8 cellular contexts compared by ENCODE assay signal in the genomic region with DNA sequence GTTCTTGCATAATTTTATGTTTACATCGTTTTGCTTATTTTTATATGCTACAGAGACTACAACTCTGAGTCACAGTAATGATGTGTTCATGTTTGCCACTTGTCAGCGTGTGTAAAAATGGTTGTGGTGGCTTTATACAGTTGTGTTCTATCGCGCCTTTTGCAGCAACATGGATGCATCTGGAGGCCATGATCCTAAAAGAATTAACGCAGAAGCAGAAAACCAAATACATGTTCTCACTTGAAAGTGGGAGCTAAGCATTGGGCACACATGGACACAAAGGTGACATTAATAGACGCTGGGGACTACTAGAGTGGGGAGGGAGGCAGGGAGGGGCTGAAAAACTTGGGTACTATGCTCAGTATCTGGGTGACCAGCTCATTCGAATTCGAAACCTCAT. TPM values are rescaled to one million over a fixed set of nuclear protein-coding genes. Genes with fewer than 3 reads are reported as not detected.
DNase-seq lines count a peak whose midpoint lies in the region; ATAC-seq and TF ChIP-seq lines count a peak whose summit lies in the region.

No MANE protein-coding gene starts in this region.

- DNase-seq in BE2C (no peak), MG63 (no peak), transverse colon (peak; percentile 10), NCI-H1092 treated with DMSO at 0.1 percent for 48 hours (lab: John Stamatoyannopoulos, UW) (no peak)
- peak; percentile 13 for DNase-seq in activated naive CD8-positive, alpha-beta T cell treated with anti-CD3 and anti-CD28 coated beads, Interleukin-2, amount 50 U/mL, for 24 hours
- DNase-seq in activated CD4-positive, CD25-positive, alpha-beta regulatory T cell (lab: John Stamatoyannopoulos, UW) = no peak

- H3K36me3 ChIP-seq in BE2C (peaks cover 13% of the 10 kb centered on the region), MG63 (no peaks in the 10 kb centered on the region; the same call in 1 of the 2 replicates), liver (ENCODE audit: control insufficient read depth in 4 of 4, insufficient read depth in 3 of 4, low read depth in 1 of 4, low read length in 3 of 4) (peaks cover 0 to 11% (median 8%) of the 10 kb centered on the region in 4 donors), transverse colon (peaks cover 0 to 11% (median 3%) of the 10 kb centered on the region in 4 donors)

- in situ Hi-C loops in transverse colon (cut with MboI; ENCODE audit: low pct_ligation_motif_present in 1 of 4, low pct_unique_long_range_greater_than_20kb in 1 of 4, low sequenced_read_pairs in 3 of 4) = no loop called here

- H3K4me3 ChIP-seq in BE2C (ENCODE audit: low read depth, low read length) (peak overlapping the region; percentile 72), MG63 (peak overlapping the region; percentile 91), liver (ENCODE audit: low read depth in 1 of 3, low read length in 3 of 3) (peak overlapping the region; percentile 76 to 99 (median 96)), transverse colon (peak overlapping the region; percentile 27 to 85 (median 68))

- peaks cover 54% of the 10 kb centered on the region for H3K4me1 Mint-ChIP-seq in activated naive CD8-positive, alpha-beta T cell treated with anti-CD3 and anti-CD28 coated beads, Interleukin-2, amount 50 U/mL, for 24 hours

- H3K27me3 ChIP-seq in BE2C = no peaks in the 10 kb centered on the region
- no peaks in the 10 kb centered on the region for H3K27me3 ChIP-seq in MG63
- H3K27me3 ChIP-seq in liver (ENCODE audit: control insufficient read depth in 4 of 4, insufficient read depth in 4 of 4, low read length in 3 of 4) = no peaks in the 10 kb centered on the region
- peaks cover 9% of the 10 kb centered on the region for H3K27me3 ChIP-seq in transverse colon

- TF ChIP-seq POLR2A in transverse colon (IDR thresholded peaks at IDR 0.05) (no peak), GM18505 (IDR thresholded peaks at IDR 0.05; ENCODE audit: borderline replicate concordance, extremely low read depth, insufficient read depth, insufficient read length) (no peak)

- H3K36me3 Mint-ChIP-seq in activated naive CD8-positive, alpha-beta T cell treated with anti-CD3 and anti-CD28 coated beads, Interleukin-2, amount 50 U/mL, for 24 hours (ENCODE audit: low read depth) = peaks cover 38% of the 10 kb centered on the region

- 67% methylated on average over 8 of the region's 8 CpGs for WGBS in liver
- 56 to 69% methylated on average over 8 of the region's 8 CpGs for WGBS in transverse colon (ENCODE audit: low coverage in 1 of 2), 2 donors

- peak overlapping the region; percentile 98 to 99 for H3K9ac ChIP-seq in liver (ENCODE audit: low read depth in 1 of 2, low read length in 2 of 2)

- TF ChIP-seq CTCF in BE2C (IDR thresholded peaks at IDR 0.05; ENCODE audit: low read depth, low read length) = no peak
- TF ChIP-seq CTCF in liver (IDR thresholded peaks at IDR 0.05; ENCODE audit: low read depth, low read length, missing input control) = no peak
- TF ChIP-seq CTCF in transverse colon (IDR thresholded peaks at IDR 0.05) = no peak

- H3K4me1 ChIP-seq in BE2C (no peaks in the 10 kb centered on the region), liver (ENCODE audit: control insufficient read depth in 4 of 4, insufficient read depth in 4 of 4, low read length in 3 of 4) (peaks cover 0 to 26% (median 13%) of the 10 kb centered on the region in 4 donors), transverse colon (peaks cover 0 to 29% (median 10%) of the 10 kb centered on the region in 4 donors)

- no peak for TF ChIP-seq EP300 in transverse colon (IDR thresholded peaks at IDR 0.05; ENCODE audit: low read depth)

- intact Hi-C loops in transverse colon (cut with DNase I; ENCODE audit: low total_unique reads) = no loop called here

- TF ChIP-seq RAD21 in liver (IDR thresholded peaks at IDR 0.05) = no peak

- H3K27me3 Mint-ChIP-seq in activated naive CD8-positive, alpha-beta T cell treated with anti-CD3 and anti-CD28 coated beads, Interleukin-2, amount 50 U/mL, for 24 hours = peaks cover 4% of the 10 kb centered on the region

- H3K27ac Mint-ChIP-seq in activated naive CD8-positive, alpha-beta T cell treated with anti-CD3 and anti-CD28 coated beads, Interleukin-2, amount 50 U/mL, for 24 hours = peak overlapping the region; percentile 99

- no peak for ATAC-seq in activated naive CD8-positive, alpha-beta T cell treated with anti-CD3 and anti-CD28 coated beads, Interleukin-2, amount 50 U/mL, for 24 hours
- no peak for ATAC-seq in GM18505 (IDR thresholded peaks at IDR 0.05; ENCODE audit: unreplicated experiment)

- no peaks in the 10 kb centered on the region for H3K9me3 ChIP-seq in BE2C
- no peaks in the 10 kb centered on the region for H3K9me3 ChIP-seq in MG63
- no peaks in the 10 kb centered on the region for H3K9me3 ChIP-seq in liver (ENCODE audit: control insufficient read depth in 4 of 4, low read length in 3 of 4)
- H3K9me3 ChIP-seq in transverse colon = no peaks in the 10 kb centered on the region

- H3K9me3 Mint-ChIP-seq in activated naive CD8-positive, alpha-beta T cell treated with anti-CD3 and anti-CD28 coated beads, Interleukin-2, amount 50 U/mL, for 24 hours = no peaks in the 10 kb centered on the region

- H3K27ac ChIP-seq in liver (ENCODE audit: low read depth in 1 of 2, low read length in 2 of 2) (peak overlapping the region; percentile 98 to 100), transverse colon (peak overlapping the region; percentile 94 to 98 (median 96))

- H3K4me3 Mint-ChIP-seq in activated naive CD8-positive, alpha-beta T cell treated with anti-CD3 and anti-CD28 coated beads, Interleukin-2, amount 50 U/mL, for 24 hours = peak overlapping the region; percentile 100

TF ChIP-seq in liver, 16 proteins besides CTCF, POLR2A, EP300 and RAD21:
- TF ChIP-seq, protein P1, sequence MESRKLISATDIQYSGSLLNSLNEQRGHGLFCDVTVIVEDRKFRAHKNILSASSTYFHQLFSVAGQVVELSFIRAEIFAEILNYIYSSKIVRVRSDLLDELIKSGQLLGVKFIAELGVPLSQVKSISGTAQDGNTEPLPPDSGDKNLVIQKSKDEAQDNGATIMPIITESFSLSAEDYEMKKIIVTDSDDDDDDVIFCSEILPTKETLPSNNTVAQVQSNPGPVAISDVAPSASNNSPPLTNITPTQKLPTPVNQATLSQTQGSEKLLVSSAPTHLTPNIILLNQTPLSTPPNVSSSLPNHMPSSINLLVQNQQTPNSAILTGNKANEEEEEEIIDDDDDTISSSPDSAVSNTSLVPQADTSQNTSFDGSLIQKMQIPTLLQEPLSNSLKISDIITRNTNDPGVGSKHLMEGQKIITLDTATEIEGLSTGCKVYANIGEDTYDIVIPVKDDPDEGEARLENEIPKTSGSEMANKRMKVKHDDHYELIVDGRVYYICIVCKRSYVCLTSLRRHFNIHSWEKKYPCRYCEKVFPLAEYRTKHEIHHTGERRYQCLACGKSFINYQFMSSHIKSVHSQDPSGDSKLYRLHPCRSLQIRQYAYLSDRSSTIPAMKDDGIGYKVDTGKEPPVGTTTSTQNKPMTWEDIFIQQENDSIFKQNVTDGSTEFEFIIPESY (IDR thresholded peaks at IDR 0.05) = no peak
- TF ChIP-seq EGR1 (IDR thresholded peaks at IDR 0.05; ENCODE audit: low read depth in 2 of 2) (no peak), SP1 (IDR thresholded peaks at IDR 0.05) (no peak), HNF4G (IDR thresholded peaks at IDR 0.05) (no peak), MAX (IDR thresholded peaks at IDR 0.05) (no peak), JUND (IDR thresholded peaks at IDR 0.05) (no peak), YY1 (IDR thresholded peaks at IDR 0.05) (no peak), TAF1 (conservative IDR thresholded peaks at IDR 0.05) (no peak)

RNA-seq across cellular contexts. Expression of gene SEC23B, which starts 1.0 kb away (rescaled TPM):
- polyA plus RNA-seq in BE2C (2012; ENCODE audit: insufficient read depth, insufficient read length, low read depth) = 85.1 TPM
- total RNA-seq in MG63 (2014; rRNA removed; shearing (Covaris generic); ENCODE audit: low replicate concordance) = 24.2 and 27.1 TPM in 2 replicates
- 10 to 100 TPM; 36.5 to 54.3 TPM for total RNA-seq in liver
- polyA plus RNA-seq in liver = 10 to 100 TPM; 12.8 to 33.2 TPM
- total RNA-seq in transverse colon = 10 to 100 TPM; 16.8 to 38.0 (median 30.9) TPM

RNA-seq across cellular contexts. Expression of gene RBBP9, which starts 9.7 kb away (rescaled TPM):
- 6.7 TPM for polyA plus RNA-seq in BE2C (2012; ENCODE audit: insufficient read depth, insufficient read length, low read depth)
- 13.2 and 19.5 TPM in 2 replicates for total RNA-seq in MG63 (2014; rRNA removed; shearing (Covaris generic); ENCODE audit: low replicate concordance)
- total RNA-seq in liver (1 to 10 TPM; 7.2 to 9.5 TPM), transverse colon (10 to 100 TPM in 2 of 4 donors, 1 to 10 TPM in 1, under 1 TPM in 1; 0.40 to 11.7 (median 6.0) TPM)
- 1 to 10 TPM; 6.4 to 6.8 TPM for polyA plus RNA-seq in liver

RNA-seq across cellular contexts. Expression of gene POLR3F, which starts 39.6 kb away (rescaled TPM):
- 22.1 TPM for polyA plus RNA-seq in BE2C (2012; ENCODE audit: insufficient read depth, insufficient read length, low read depth)
- 7.7 and 12.6 TPM in 2 replicates for total RNA-seq in MG63 (2014; rRNA removed; shearing (Covaris generic); ENCODE audit: low replicate concordance)
- total RNA-seq in liver (1 to 10 TPM; 3.3 to 9.8 TPM), transverse colon (10 to 100 TPM in 1 of 4 donors, 1 to 10 TPM in 3; 1.9 to 37.2 (median 6.3) TPM)
- 1 to 10 TPM; 2.5 to 3.1 TPM for polyA plus RNA-seq in liver

RNA-seq across cellular contexts. Expression of gene DZANK1, which starts 39.9 kb away (rescaled TPM):
- polyA plus RNA-seq in BE2C (2012; ENCODE audit: insufficient read depth, insufficient read length, low read depth) = 3.2 TPM
- total RNA-seq in MG63 (2014; rRNA removed; shearing (Covaris generic); ENCODE audit: low replicate concordance) = 0.10 and 0.40 TPM in 2 replicates
- under 1 TPM; 0.28 to 0.84 TPM for total RNA-seq in liver
- polyA plus RNA-seq in liver = under 1 TPM; 0.19 to 0.33 TPM
- total RNA-seq in transverse colon = 1 to 10 TPM; 1.2 to 3.8 (median 1.8) TPM

Comparison
In these comparisons a context has a peak if more than half of its experiments do, and no peak if none do; other contexts are left out.
1. DNase-seq: peak in activated naive CD8-positive, alpha-beta T cell treated with anti-CD3 and anti-CD28 coated beads, Interleukin-2, amount 50 U/mL, for 24 hours (single experiment) and transverse colon (single experiment); none in BE2C (single experiment), MG63 (single experiment), activated CD4-positive, CD25-positive, alpha-beta regulatory T cell (0 of 4) and NCI-H1092 treated with DMSO at 0.1 percent for 48 hours (single experiment).
2. Peak in every context shown above with its lines, with median percentiles within 50 percentile points of each other: H3K4me3 ChIP-seq.